16 cellular contexts compared by ENCODE assay signal in genomic region chrX:115602729-115603389, GRCh38. TPM values are rescaled to one million over a fixed set of nuclear protein-coding genes. Genes with fewer than 3 reads are reported as not detected.
DNase-seq lines count a peak whose midpoint lies in the region; ATAC-seq, FAIRE-seq and TF ChIP-seq lines count a peak whose summit lies in the region.
"Had no signal": no experiment of that assay in that cellular context is flagged by ENCODE, and none has a peak within 500 bp of the region (broad histone marks: within the 10 kb centered on the region; RNA-seq: fewer than 3 reads in every experiment).

No MANE protein-coding gene starts in this region.

- H3K27me3 ChIP-seq in pancreas (peaks cover 0 to 8% (median 0%) of the 10 kb centered on the region in 4 donors), H7 (ENCODE audit: control insufficient read depth, insufficient read depth, low read length) (no peaks in the 10 kb centered on the region)

- H3K4me1 ChIP-seq in pancreas: no peaks in the 10 kb centered on the region

- H3K27ac ChIP-seq in cingulate gyrus (ENCODE audit: low read depth, low read length) (peak overlapping the region; percentile 40), pancreas (no peak overlapping the region)

- TF ChIP-seq CTCF in pancreas (IDR thresholded peaks at IDR 0.05): no peak

- DNase-seq in Daoy (ENCODE audit: low read depth) (peak; percentile 26), NCI-H69 (lab: John Stamatoyannopoulos, UW) (peak; percentile 76), pancreas (no peak), H7 (no peak), cerebellar cortex (ENCODE audit: low spot score) (no peak)
- DNase-seq: activated CD4-positive, alpha-beta T cell treated with anti-CD3 and anti-CD28 coated beads, Interleukin-2, amount 10 ng/mL, durations not matched to agents 7 days and 5 days; activated T-cell treated with anti-CD3 and anti-CD28 coated beads, Interleukin-2, amount 50 U/mL, for 72 hours; aorta; GOT3; hypothalamus; stimulated activated CD4-positive, alpha-beta T cell treated with anti-CD3 and anti-CD28 coated beads, Interleukin-15, amount 100 ng/mL, for 24 hours; stimulated activated CD8-positive, alpha-beta memory T cell treated with anti-CD3 and anti-CD28 coated beads, Interleukin-4, amount 100 ng/mL, for 48 hours; T-helper 2 cell had no signal

- ATAC-seq in pancreas (no peak), HG03460 (IDR thresholded peaks at IDR 0.05; ENCODE audit: unreplicated experiment) (no peak), HG03354 (IDR thresholded peaks at IDR 0.05; ENCODE audit: poor library complexity, severe bottlenecking, unreplicated experiment) (no peak)
- ATAC-seq: activated T-cell treated with anti-CD3 and anti-CD28 coated beads, Interleukin-2, amount 50 U/mL, for 72 hours had no signal

- intact Hi-C loops in pancreas (cut with DNase I): no loop called here

- WGBS in pancreas, 2 donors: 38 to 60% methylated on average over 4 of the region's 4 CpGs

- FAIRE-seq in pancreas (lab: Jason Lieb, UNC): peak; percentile 39

- no peaks in the 10 kb centered on the region for H3K9me3 ChIP-seq in pancreas

- no peak overlapping the region for H3K4me3 ChIP-seq in pancreas
- H3K4me3 ChIP-seq in H7 (ENCODE audit: insufficient read depth, low read depth, low read length): no peak overlapping the region

- H3K36me3 ChIP-seq in pancreas (no peaks in the 10 kb centered on the region), H7 (replicated peaks; ENCODE audit: control insufficient read depth, insufficient read depth, low read length) (no peaks in the 10 kb centered on the region; the same call in 1 of the 2 replicates)

RNA-seq across cellular contexts. Expression of gene PLS3, which starts 41.9 kb away (rescaled TPM):
- total RNA-seq in Daoy (2014; rRNA removed; shearing (Covaris generic)): 111 and 115 TPM in 2 replicates
- 10 to 100 TPM; 18.4 to 42.0 (median 23.2) TPM for total RNA-seq in pancreas
- 10 to 100 TPM; 11.4 to 25.7 TPM for polyA plus RNA-seq in pancreas
- total RNA-seq in H7 (2014; rRNA removed; shearing (Covaris generic)): 285 and 367 TPM in 2 replicates

Comparison
In these comparisons a context has a peak if more than half of its experiments do, and no peak if none do; other contexts are left out.
1. DNase-seq: peak in Daoy (single experiment) and NCI-H69 (single experiment); none in pancreas (0 of 6), H7 (single experiment) and cerebellar cortex (single experiment).